1 cellular context compared by ENCODE assay signal in genomic region chr1:1577367-1578011, GRCh38.
A peak's percentile ranks its signal among the peaks of the same experiment; 100 is the strongest.
TF ChIP-seq lines count a peak whose summit lies in the region.

No MANE protein-coding gene starts in this region.

TF ChIP-seq in K562, 482 proteins besides CTCF, POLR2A, EP300 and RAD21:
- TF ChIP-seq FOXJ2 (tag; IDR thresholded peaks at IDR 0.05) (no peak), HMG20A (CRISPR knock-in tag; conservative IDR thresholded peaks at IDR 0.05) (no peak), ZBTB26 (CRISPR knock-in tag; IDR thresholded peaks at IDR 0.05) (no peak), PTBP1 (IDR thresholded peaks at IDR 0.05; ENCODE audit: low read depth, low read length) (no peak), LEF1 (IDR thresholded peaks at IDR 0.05) (no peak), ZNF507 (tag; conservative IDR thresholded peaks at IDR 0.05) (no peak), CGGBP1 (CRISPR knock-in tag; IDR thresholded peaks at IDR 0.05) (no peak), ZNF3 (CRISPR knock-in tag; IDR thresholded peaks at IDR 0.05) (no peak), ZBTB2 (IDR thresholded peaks at IDR 0.05) (no peak), PKNOX1 (IDR thresholded peaks at IDR 0.05) (peak; percentile 86), ZFP36 (IDR thresholded peaks at IDR 0.05; ENCODE audit: low read depth, low read length, partially characterized antibody) (no peak), ZBTB7A (IDR thresholded peaks at IDR 0.05; ENCODE audit: borderline replicate concordance, control insufficient read depth, low read depth, low read length) (no peak), SMARCC2 (IDR thresholded peaks at IDR 0.05; ENCODE audit: low read depth) (no peak), ERF (CRISPR knock-in tag; IDR thresholded peaks at IDR 0.05) (no peak), ZNF717 (CRISPR knock-in tag; IDR thresholded peaks at IDR 0.05) (no peak), RFX1 (IDR thresholded peaks at IDR 0.05) (no peak), ZNF592 (IDR thresholded peaks at IDR 0.05) (no peak), BRD4 (IDR thresholded peaks at IDR 0.05) (no peak), TOE1 (IDR thresholded peaks at IDR 0.05; ENCODE audit: borderline replicate concordance) (no peak), TOE1 (CRISPR knock-in tag; IDR thresholded peaks at IDR 0.05; ENCODE audit: borderline replicate concordance, low read depth) (no peak), TAF15 (IDR thresholded peaks at IDR 0.05; ENCODE audit: low read depth, low read length) (no peak), ZNF121 (CRISPR knock-in tag; conservative IDR thresholded peaks at IDR 0.05) (no peak), ZNF407 (IDR thresholded peaks at IDR 0.05; ENCODE audit: low read depth) (no peak), PBX2 (CRISPR knock-in tag; IDR thresholded peaks at IDR 0.05; ENCODE audit: low read depth) (no peak), PBX2 (tag; conservative IDR thresholded peaks at IDR 0.05; ENCODE audit: low read depth) (peak; percentile 76), RBM15 (IDR thresholded peaks at IDR 0.05; ENCODE audit: insufficient read depth, low read length) (no peak), TCF3 (CRISPR knock-in tag; IDR thresholded peaks at IDR 0.05) (no peak), RBBP5 (IDR thresholded peaks at IDR 0.05; ENCODE audit: borderline replicate concordance, insufficient read depth, low read length, poor library complexity, severe bottlenecking) (no peak), ZNF146 (CRISPR knock-in tag; IDR thresholded peaks at IDR 0.05; ENCODE audit: unreplicated experiment) (no peak), MEIS2 (IDR thresholded peaks at IDR 0.05; ENCODE audit: partially characterized antibody) (peak; percentile 90), RBFOX2 (IDR thresholded peaks at IDR 0.05; ENCODE audit: low read depth, low read length) (0 out of 2 replicates have a peak, but pooled peaks have one; percentile 20), POLR3A (IDR thresholded peaks at IDR 0.05; ENCODE audit: borderline replicate concordance, extremely low read depth, insufficient read depth, insufficient read length) (no peak), ZNF282 (CRISPR knock-in tag; IDR thresholded peaks at IDR 0.05) (0 out of 2 replicates have a peak, but pooled peaks have one; percentile 36), ZNF644 (tag; IDR thresholded peaks at IDR 0.05; ENCODE audit: low read depth) (no peak), BRD9 (IDR thresholded peaks at IDR 0.05; ENCODE audit: low read depth, partially characterized antibody) (no peak), ZNF133 (CRISPR knock-in tag; IDR thresholded peaks at IDR 0.05) (no peak), RBM14 (IDR thresholded peaks at IDR 0.05; ENCODE audit: borderline replicate concordance, insufficient read depth, low read depth, low read length) (no peak), POLR2G (IDR thresholded peaks at IDR 0.05; ENCODE audit: low read depth, low read length) (no peak)
